22 cellular contexts compared by ENCODE assay signal in genomic region chr11:106031936-106032335, GRCh38.
"Had no signal": no experiment of that assay in that cellular context is flagged by ENCODE, and none has a peak within 500 bp of the region (broad histone marks: within the 10 kb centered on the region; RNA-seq: fewer than 3 reads in every experiment).

No MANE protein-coding gene starts in this region.

- H3K27ac Mint-ChIP-seq: dendritic cell treated with granulocyte-macrophage colony-stimulating factor and Interleukin-4, amounts not matched to agents 40 ng/mL and 50 ng/mL, for 4 days; naive thymus-derived CD4-positive, alpha-beta T cell; nephron; neural progenitor cell; progenitor cell of endocrine pancreas; stimulated activated effector memory CD8-positive, alpha-beta T cell treated with anti-CD3 and anti-CD28 coated beads, Interleukin-12 subunit alpha, Interleukin-12 subunit beta, amount 100 ng/mL, for 72 hours had no signal

- H3K27ac ChIP-seq: colonic mucosa, gastrocnemius medialis, neural progenitor cell, parathyroid adenoma, stomach, thyroid gland, vagina had no signal

- H3K9ac ChIP-seq: neural progenitor cell, parathyroid adenoma had no signal

- H2AFZ ChIP-seq: neural progenitor cell, parathyroid adenoma had no signal

- H3K9me3 Mint-ChIP-seq: nephron; stimulated activated effector memory CD8-positive, alpha-beta T cell treated with anti-CD3 and anti-CD28 coated beads, Interleukin-12 subunit alpha, Interleukin-12 subunit beta, amount 100 ng/mL, for 72 hours had no signal

- H3K4me1 ChIP-seq: colonic mucosa, gastrocnemius medialis, neural progenitor cell, parathyroid adenoma, stomach, thyroid gland, vagina had no signal

- H3K36me3 ChIP-seq: colonic mucosa, gastrocnemius medialis, neural progenitor cell, stomach, thyroid gland, vagina had no signal

- H3K4me1 Mint-ChIP-seq: nephron had no signal

- H3K27me3 Mint-ChIP-seq: progenitor cell of endocrine pancreas had no signal

- H3K27me3 ChIP-seq: colonic mucosa, neural progenitor cell, stomach, thyroid gland, vagina had no signal

- H3K4me3 ChIP-seq: colonic mucosa, gastrocnemius medialis, neural progenitor cell, stomach, thyroid gland, vagina had no signal

- H3K9me3 ChIP-seq: colonic mucosa, gastrocnemius medialis, stomach, thyroid gland, vagina had no signal

- ATAC-seq: gastrocnemius medialis; left lobe of liver; naive thymus-derived CD4-positive, alpha-beta T cell; sciatic nerve had no signal

- H3K36me3 Mint-ChIP-seq: neural progenitor cell; stimulated activated effector memory CD8-positive, alpha-beta T cell treated with anti-CD3 and anti-CD28 coated beads, Interleukin-12 subunit alpha, Interleukin-12 subunit beta, amount 100 ng/mL, for 72 hours had no signal

- H3K4me3 Mint-ChIP-seq: dendritic cell treated with granulocyte-macrophage colony-stimulating factor and Interleukin-4, amounts not matched to agents 40 ng/mL and 50 ng/mL, for 4 days; naive thymus-derived CD4-positive, alpha-beta T cell; nephron; neural progenitor cell; stimulated activated effector memory CD8-positive, alpha-beta T cell treated with anti-CD3 and anti-CD28 coated beads, Interleukin-12 subunit alpha, Interleukin-12 subunit beta, amount 100 ng/mL, for 72 hours had no signal

- H3K4me2 ChIP-seq: neural progenitor cell had no signal

- DNase-seq: colonic mucosa; effector memory CD4-positive, alpha-beta T cell; gastrocnemius medialis; head of caudate nucleus; kidney; mesendoderm; midbrain; naive thymus-derived CD4-positive, alpha-beta T cell; stimulated activated CD4-positive, alpha-beta T cell treated with anti-CD3 and anti-CD28 coated beads, Interleukin-2, amount 100 ng/mL, for 24 hours; stimulated activated CD4-positive, alpha-beta T cell treated with anti-CD3 and anti-CD28 coated beads, Interleukin-4, amount 100 ng/mL, for 24 hours; stimulated activated naive CD4-positive, alpha-beta T cell treated with Interleukin-2 at 50 U/mL for 16 hours; stomach; thyroid gland had no signal

- H3K79me2 ChIP-seq: parathyroid adenoma had no signal
